ENCODE assay signal across 8 cellular contexts in the genomic region with DNA sequence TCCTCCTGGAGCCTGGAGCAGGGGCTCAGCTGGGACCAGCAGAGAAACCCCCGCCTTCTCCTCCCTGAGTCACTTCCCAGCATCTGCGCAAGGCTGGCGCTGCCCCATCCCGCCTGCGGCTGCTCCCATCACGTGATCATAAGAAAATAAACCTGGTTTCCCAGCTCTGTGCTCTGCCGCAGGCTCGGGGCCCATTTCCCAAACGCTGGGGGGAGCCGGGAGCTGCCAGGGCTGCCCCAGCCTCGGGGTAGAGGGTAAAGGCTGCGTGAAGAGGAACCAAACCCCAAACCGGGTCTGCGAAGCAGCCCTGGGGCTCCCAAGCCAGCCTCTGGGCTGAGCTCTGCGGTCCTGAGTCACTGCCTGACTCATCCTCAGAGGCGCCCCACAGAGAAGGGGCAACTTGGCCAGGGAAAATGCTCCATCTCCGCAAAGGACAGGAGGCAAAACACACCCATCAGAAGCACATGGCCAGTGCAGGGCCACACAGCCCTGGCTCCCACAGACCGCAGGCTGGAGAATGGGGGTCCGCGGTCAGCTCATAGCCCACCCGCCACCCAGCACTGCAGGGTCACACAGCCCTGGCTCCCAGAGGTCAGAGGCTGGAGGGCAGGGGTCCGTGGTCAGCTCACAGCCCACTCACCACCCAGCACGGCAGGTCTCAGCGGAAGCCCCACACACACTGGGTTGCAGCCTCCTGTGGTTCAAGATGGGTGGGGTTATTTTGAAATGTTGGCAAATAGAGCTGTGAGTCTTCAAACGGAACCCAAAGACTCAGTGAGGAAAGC.
DNase-seq lines count a peak whose midpoint lies in the region; ATAC-seq and TF ChIP-seq lines count a peak whose summit lies in the region.

No MANE protein-coding gene starts in this region.

- H3K36me3 ChIP-seq in esophagus muscularis mucosa: no peaks in the 10 kb centered on the region

- peak; percentile 87 to 89 for DNase-seq in activated T-cell treated with anti-CD3 and anti-CD28 coated beads, Interleukin-2, amount 50 U/mL, for 48 hours
- peak; percentile 98 for DNase-seq in esophagus muscularis mucosa (ENCODE audit: extremely low spot score)
- peak; percentile 98 for DNase-seq in myocyte (ENCODE audit: low read depth)
- peak; percentile 49 to 58 for DNase-seq in stimulated activated CD8-positive, alpha-beta memory T cell treated with anti-CD3 and anti-CD28 coated beads, Interleukin-7, amount 100 ng/mL, for 1 hour (ENCODE audit: low read depth in 2 of 2)
- DNase-seq in NCI-H1048 (lab: John Stamatoyannopoulos, UW): no peak

- H3K4me3 ChIP-seq in esophagus muscularis mucosa: peak overlapping the region; percentile 44 to 60 (median 46)

- intact Hi-C loops in esophagus muscularis mucosa (cut with DNase I): loop anchor here (5.0 kb wide), 2 partner anchors 37 to 67 kb away; a partner anchor contains a TSS

- no peak for TF ChIP-seq CTCF in esophagus muscularis mucosa (IDR thresholded peaks at IDR 0.05)

- H3K27ac ChIP-seq in esophagus muscularis mucosa (replicated peaks in 1 of 4): peak overlapping the region; percentile 91 to 99 (median 96)

- TF ChIP-seq EP300 in esophagus muscularis mucosa (IDR thresholded peaks at IDR 0.05): peak; percentile 93

- ATAC-seq in GM18505 (IDR thresholded peaks at IDR 0.05; ENCODE audit: unreplicated experiment): peak; percentile 45
- peak; percentile 49 for ATAC-seq in HG03439 (IDR thresholded peaks at IDR 0.05; ENCODE audit: unreplicated experiment)

- H3K27me3 ChIP-seq in esophagus muscularis mucosa: no peaks in the 10 kb centered on the region

- peaks cover 67 to 88% (median 78%) of the 10 kb centered on the region in 4 donors for H3K4me1 ChIP-seq in esophagus muscularis mucosa

- WGBS in esophagus muscularis mucosa: 0% methylated on average over 16 of the region's 25 CpGs

- peak; percentile 70 for TF ChIP-seq POLR2A in GM18505 (IDR thresholded peaks at IDR 0.05; ENCODE audit: borderline replicate concordance, extremely low read depth, insufficient read depth, insufficient read length)
- TF ChIP-seq POLR2A in esophagus muscularis mucosa (IDR thresholded peaks at IDR 0.05; ENCODE audit: low read depth): no peak

- H3K9me3 ChIP-seq in esophagus muscularis mucosa: no peaks in the 10 kb centered on the region

TF ChIP-seq in PFSK-1, 5 proteins besides CTCF, POLR2A, EP300 and RAD21:
- TF ChIP-seq SIN3A (IDR thresholded peaks at IDR 0.05; ENCODE audit: borderline replicate concordance, insufficient read depth, low read length) (peak; percentile 74; the same call in 1 of the 2 replicates), FOXP2 (optimal IDR thresholded peaks at IDR 0.05; ENCODE audit: borderline replicate concordance, extremely low read depth, extremely low read length, insufficient read depth) (no peak)
